In genomic region chr9:21513431-21513830, GRCh38 we compare ENCODE assay signal across 17 cellular contexts. TPM values are rescaled to one million over a fixed set of nuclear protein-coding genes. Genes with fewer than 3 reads are reported as not detected.
DNase-seq lines count a peak whose midpoint lies in the region; ATAC-seq, FAIRE-seq and TF ChIP-seq lines count a peak whose summit lies in the region.
"Had no signal": no experiment of that assay in that cellular context is flagged by ENCODE, and none has a peak within 500 bp of the region (broad histone marks: within the 10 kb centered on the region; RNA-seq: fewer than 3 reads in every experiment).

No MANE protein-coding gene starts in this region.

- no peak for TF ChIP-seq RAD21 in IMR-90 (IDR thresholded peaks at IDR 0.05; ENCODE audit: low read length)

- BruUV-seq in IMR-90 (replicated peaks; lab: Mats Ljungman, UMichigan) (no TSS peak), PC-9 (replicated peaks; lab: Mats Ljungman, UMichigan) (no TSS peak)

- DNase-seq in GM12891 (ENCODE audit: insufficient read length, low spot score) = no peak
- DNase-seq in IMR-90 = peak; percentile 46
- peak; percentile 12 for DNase-seq in choroid plexus epithelial cell (ENCODE audit: low read depth)
- DNase-seq in iris pigment epithelial cell (ENCODE audit: low read depth) = peak; percentile 19
- DNase-seq in head of caudate nucleus = no peak
- no peak for DNase-seq in pancreas
- DNase-seq in PC-9 = no peak
- DNase-seq: ACHN; CD4-positive, CD25-positive, alpha-beta regulatory T cell; DMS53; GF-D8 had no signal

- H3K18ac ChIP-seq in IMR-90 (ENCODE audit: low read depth, low read length) = no peak overlapping the region

- no peaks in the 10 kb centered on the region for H3K9me3 ChIP-seq in IMR-90 (ENCODE audit: control insufficient read depth, insufficient read depth, low read length)
- H3K9me3 ChIP-seq in pancreas = no peaks in the 10 kb centered on the region
- no peaks in the 10 kb centered on the region for H3K9me3 ChIP-seq in PC-9 (ENCODE audit: insufficient read depth, low read depth)
- H3K9me3 ChIP-seq: BLaER1 treated with 17β-estradiol and CSF1 and Interleukin-3, amounts not matched to agents 10 nM and 100 nM; HAP-1 had no signal

- H3K4me1 ChIP-seq in IMR-90 (ENCODE audit: control insufficient read depth, insufficient read depth, low read length) (peaks cover 3% of the 10 kb centered on the region; the same call in 1 of the 2 replicates), pancreas (no peaks in the 10 kb centered on the region), PC-9 (replicated peaks; ENCODE audit: insufficient read depth) (no peaks in the 10 kb centered on the region)
- H3K4me1 ChIP-seq: BLaER1 treated with 17β-estradiol and CSF1 and Interleukin-3, amounts not matched to agents 10 nM and 100 nM; HAP-1 had no signal

- H3K36me3 ChIP-seq in IMR-90 (ENCODE audit: control insufficient read depth, insufficient read depth, low read length) (peaks cover 5% of the 10 kb centered on the region; the same call in 1 of the 2 replicates), pancreas (no peaks in the 10 kb centered on the region), PC-9 (ENCODE audit: low read depth) (no peaks in the 10 kb centered on the region; the same call in 1 of the 2 replicates)
- H3K36me3 ChIP-seq: BLaER1 treated with 17β-estradiol and CSF1 and Interleukin-3, amounts not matched to agents 10 nM and 100 nM; HAP-1 had no signal

- no CpG with 5 or more reads among the region's 1 CpG for WGBS in IMR-90 (ENCODE audit: extremely low coverage in 2 of 2, insufficient read length in 1 of 2), 2 experiments
- WGBS in pancreas, 2 donors = 83 to 89% methylated on average over 1 of the region's 1 CpG

- no peak overlapping the region for H2AK9ac ChIP-seq in IMR-90 (replicated peaks; ENCODE audit: low read depth, low read length, poor library complexity)

- H2BK15ac ChIP-seq in IMR-90 (ENCODE audit: low read depth, low read length) = no peak overlapping the region

- CTCF ChIA-PET in IMR-90 (lab: Yijun Ruan, JAX) = no interaction called here
- CTCF ChIA-PET in PC-9 (lab: Charles Lee) = no interaction called here

- dilution Hi-C loops in IMR-90 (cut with HindIII; ENCODE audit: low sequenced_read_pairs, unreplicated experiment) = no loop called here

- no peak for TF ChIP-seq POLR2A in GM12891 (IDR thresholded peaks at IDR 0.05; ENCODE audit: low read depth, low read length)
- TF ChIP-seq POLR2A in IMR-90 (IDR thresholded peaks at IDR 0.05; ENCODE audit: low read depth, low read length) = no peak

- H3K14ac ChIP-seq in IMR-90 (replicated peaks; ENCODE audit: low read depth, low read length) = no peak overlapping the region

- no peak overlapping the region for H2AK5ac ChIP-seq in IMR-90 (ENCODE audit: low read depth, low read length)

- no peak overlapping the region for H3K27ac ChIP-seq in IMR-90 (ENCODE audit: insufficient read depth, low read length)
- H3K27ac ChIP-seq in pancreas = no peak overlapping the region
- H3K27ac ChIP-seq in PC-9 = no peak overlapping the region
- H3K27ac ChIP-seq: BLaER1 treated with 17β-estradiol and CSF1 and Interleukin-3, amounts not matched to agents 10 nM and 100 nM had no signal

- POLR2A ChIA-PET in IMR-90 (lab: Charles Lee; ENCODE audit: unreplicated experiment) (no interaction called here), PC-9 (lab: Charles Lee; ENCODE audit: unreplicated experiment) (no interaction called here)

- H3K79me2 ChIP-seq in PC-9 (ENCODE audit: low read depth) = peaks cover 15% of the 10 kb centered on the region; the same call in 1 of the 2 replicates

- H3K79me1 ChIP-seq in IMR-90 (ENCODE audit: low read depth in 1 of 2, low read length in 2 of 2) = peaks cover 24 to 48% of the 10 kb centered on the region in 2 experiments

- no peak overlapping the region; a peak in 1 of 4 replicates for H4K8ac ChIP-seq in IMR-90 (ENCODE audit: low read depth in 2 of 2, low read length in 2 of 2)

- no peak overlapping the region for H3K4me2 ChIP-seq in IMR-90 (ENCODE audit: low read depth, low read length)
- no peak overlapping the region for H3K4me2 ChIP-seq in PC-9
- H3K4me2 ChIP-seq: BLaER1 treated with 17β-estradiol and CSF1 and Interleukin-3, amounts not matched to agents 10 nM and 100 nM had no signal

- intact Hi-C loops in IMR-90 (cut with micrococcal nuclease) = no loop called here
- intact Hi-C loops in head of caudate nucleus (cut with DNase I) = no loop called here
- intact Hi-C loops in pancreas (cut with DNase I) = no loop called here
- intact Hi-C loops in PC-9 (cut with micrococcal nuclease; ENCODE audit: unreplicated experiment) = no loop called here

- no peak overlapping the region for H2BK120ac ChIP-seq in IMR-90 (ENCODE audit: low read depth, low read length)

- no peak overlapping the region for H3K56ac ChIP-seq in IMR-90 (ENCODE audit: extremely low read depth, insufficient read depth, low read length)

- H3K23ac ChIP-seq in IMR-90 (ENCODE audit: low read depth, low read length) = no peak overlapping the region

- H4K20me1 ChIP-seq in IMR-90 (ENCODE audit: insufficient read depth, low read length) (no peaks in the 10 kb centered on the region), PC-9 (ENCODE audit: insufficient read depth) (no peaks in the 10 kb centered on the region)
- H4K20me1 ChIP-seq: BLaER1 treated with 17β-estradiol and CSF1 and Interleukin-3, amounts not matched to agents 10 nM and 100 nM had no signal

- H3K4me3 ChIP-seq in IMR-90 (ENCODE audit: insufficient read depth, low read depth, low read length) = no peak overlapping the region
- no peak overlapping the region for H3K4me3 ChIP-seq in choroid plexus epithelial cell (ENCODE audit: low read depth, low read length)
- H3K4me3 ChIP-seq in pancreas = no peak overlapping the region
- H3K4me3 ChIP-seq in PC-9 = no peak overlapping the region
- H3K4me3 ChIP-seq: BLaER1 treated with 17β-estradiol and CSF1 and Interleukin-3, amounts not matched to agents 10 nM and 100 nM; HAP-1 had no signal

- no peak overlapping the region for H2BK5ac ChIP-seq in IMR-90 (ENCODE audit: low read depth, low read length, poor library complexity, severe bottlenecking)

- no peaks in the 10 kb centered on the region for H3K9me2 ChIP-seq in PC-9 (ENCODE audit: insufficient read depth)

- H3K27me3 ChIP-seq in IMR-90 (ENCODE audit: control insufficient read depth, insufficient read depth, low read length) (no peaks in the 10 kb centered on the region), pancreas (no peaks in the 10 kb centered on the region), PC-9 (ENCODE audit: insufficient read depth, low read depth) (no peaks in the 10 kb centered on the region)
- H3K27me3 ChIP-seq: BLaER1 treated with 17β-estradiol and CSF1 and Interleukin-3, amounts not matched to agents 10 nM and 100 nM had no signal

- ATAC-seq in IMR-90 (ENCODE audit: low read depth) (no peak), pancreas (no peak), HG03280 (IDR thresholded peaks at IDR 0.05; ENCODE audit: unreplicated experiment) (no peak)

- peaks cover 7% of the 10 kb centered on the region; the same call in 1 of the 2 replicates for H3F3A ChIP-seq in PC-9 (ENCODE audit: insufficient read depth, low read depth)

- no peak overlapping the region for H4K5ac ChIP-seq in IMR-90 (ENCODE audit: low read depth, low read length)

- FAIRE-seq in GM12891 (lab: Jason Lieb, UNC) (peak; percentile 35), pancreas (lab: Jason Lieb, UNC) (no peak)
- FAIRE-seq: GM18507, H1 had no signal

- no peak for TF ChIP-seq CTCF in IMR-90 (conservative IDR thresholded peaks at IDR 0.05; ENCODE audit: low read depth, low read length)
- no peak for TF ChIP-seq CTCF in choroid plexus epithelial cell (conservative IDR thresholded peaks at IDR 0.05; ENCODE audit: low read depth, low read length)
- TF ChIP-seq CTCF in pancreas (IDR thresholded peaks at IDR 0.05) = no peak
- TF ChIP-seq CTCF in PC-9 (conservative IDR thresholded peaks at IDR 0.05) = no peak

- H2AFZ ChIP-seq in IMR-90 (replicated peaks; ENCODE audit: low read length, poor library complexity) (no peak overlapping the region), PC-9 (no peak overlapping the region)

- in situ Hi-C loops in IMR-90 (cut with MboI; ENCODE audit: low sequenced_read_pairs) = no loop called here

- H3K9ac ChIP-seq in IMR-90 (ENCODE audit: low read depth, low read length) = no peak overlapping the region
- H3K9ac ChIP-seq: BLaER1 treated with 17β-estradiol and CSF1 and Interleukin-3, amounts not matched to agents 10 nM and 100 nM had no signal

- no peak overlapping the region for H4K91ac ChIP-seq in IMR-90 (ENCODE audit: insufficient read depth, low read depth, low read length)

- peaks cover 4% of the 10 kb centered on the region for H3K9me1 ChIP-seq in IMR-90 (ENCODE audit: insufficient read depth, low read length)

- no peak overlapping the region for H3K4ac ChIP-seq in IMR-90 (ENCODE audit: low read depth, low read length)

- H2BK20ac ChIP-seq in IMR-90 (ENCODE audit: low read depth, low read length) = no peak overlapping the region

TF ChIP-seq in GM12891, 5 proteins besides CTCF, POLR2A, EP300 and RAD21:
- no peak for TF ChIP-seq TAF1 (IDR thresholded peaks at IDR 0.05; ENCODE audit: low read depth, low read length)
- no peak for TF ChIP-seq SPI1 (IDR thresholded peaks at IDR 0.05; ENCODE audit: low read depth, low read length)
- no peak for TF ChIP-seq POU2F2 (IDR thresholded peaks at IDR 0.05; ENCODE audit: low read depth, low read length)
- TF ChIP-seq PAX5 (IDR thresholded peaks at IDR 0.05; ENCODE audit: insufficient read depth, low read length, severe bottlenecking) = no peak
- TF ChIP-seq POLR2AphosphoS5 (IDR thresholded peaks at IDR 0.05; ENCODE audit: low read depth, low read length) = no peak

TF ChIP-seq in IMR-90, 13 proteins besides CTCF, POLR2A, EP300 and RAD21:
- TF ChIP-seq FOS (IDR thresholded peaks at IDR 0.05; ENCODE audit: low read depth, low read length) = no peak
- no peak for TF ChIP-seq SMC3 (IDR thresholded peaks at IDR 0.05; ENCODE audit: low read depth, low read length)
- no peak for TF ChIP-seq MAZ (IDR thresholded peaks at IDR 0.05; ENCODE audit: borderline replicate concordance, low read depth, low read length)
- TF ChIP-seq RCOR1 (IDR thresholded peaks at IDR 0.05; ENCODE audit: insufficient replicate concordance, low read length) = no peak
- TF ChIP-seq MAFK (IDR thresholded peaks at IDR 0.05; ENCODE audit: low read depth, low read length) = no peak
- 0 out of 2 replicates have a peak, but pooled peaks have one; percentile 26 for TF ChIP-seq CEBPB (IDR thresholded peaks at IDR 0.05; ENCODE audit: low read depth, low read length)

RNA-seq across cellular contexts. Expression of gene IFNE, which starts 31.3 kb away (rescaled TPM):
- polyA plus RNA-seq in GM12891 (2012; ENCODE audit: low read depth, missing spikeins) = not detected
- 1.8 and 1.9 TPM in 2 replicates for total RNA-seq in IMR-90 (2012; rRNA removed)
- 0.96 and 1.4 TPM in 2 replicates for polyA plus RNA-seq in IMR-90 (2012; rRNA removed)
- polyA plus RNA-seq in IMR-90 (2012; cell fraction: cytosol; rRNA removed) = not detected in 2 replicates
- 1.5 and 8.6 TPM in 2 replicates for polyA plus RNA-seq in IMR-90 (2012; cell fraction: nucleus; rRNA removed; ENCODE audit: low replicate concordance)
- not detected for total RNA-seq in pancreas
- under 1 TPM in 1 of 2 donors, not detected in 1; 0.12 TPM for polyA plus RNA-seq in pancreas
- total RNA-seq in PC-9 (2021) = 3.5 and 4.7 TPM in 2 replicates
- total RNA-seq: A172; CD4-positive, CD25-positive, alpha-beta regulatory T cell; H1 had no signal
- polyA plus RNA-seq: CD4-positive, CD25-positive, alpha-beta regulatory T cell had no signal

Comparison
In these comparisons a context has a peak if more than half of its experiments do, and no peak if none do; other contexts are left out.
1. DNase-seq: peak in IMR-90 (single experiment), choroid plexus epithelial cell (single experiment) and iris pigment epithelial cell (single experiment); none in GM12891 (single experiment), head of caudate nucleus (0 of 42), pancreas (0 of 6) and PC-9 (0 of 2).